In genomic region chr17:81511800-81512559, GRCh38 we compare ENCODE assay signal across 8 cellular contexts. TPM values are rescaled to one million over a fixed set of nuclear protein-coding genes. Genes with fewer than 3 reads are reported as not detected.
DNase-seq lines count a peak whose midpoint lies in the region; ATAC-seq, FAIRE-seq and TF ChIP-seq lines count a peak whose summit lies in the region.

No MANE protein-coding gene starts in this region.

- no peak for FAIRE-seq in pancreas (lab: Jason Lieb, UNC)

- peaks cover 30 to 42% (median 32%) of the 10 kb centered on the region in 3 donors for H3K36me3 Mint-ChIP-seq in CD8-positive, alpha-beta memory T cell
- peaks cover 50% of the 10 kb centered on the region for H3K36me3 Mint-ChIP-seq in activated CD8-positive, alpha-beta T cell treated with anti-CD3 and anti-CD28 coated beads, Interleukin-2, amount 10 ng/mL, durations not matched to agents 7 days and 5 days (ENCODE audit: low read depth)

- H3K9me3 Mint-ChIP-seq in CD8-positive, alpha-beta memory T cell: peaks cover 0 to 1% (median 0%) of the 10 kb centered on the region in 5 donors
- no peaks in the 10 kb centered on the region for H3K9me3 Mint-ChIP-seq in activated CD8-positive, alpha-beta T cell treated with anti-CD3 and anti-CD28 coated beads, Interleukin-2, amount 10 ng/mL, durations not matched to agents 7 days and 5 days (ENCODE audit: insufficient read depth)

- H3K27me3 Mint-ChIP-seq in CD8-positive, alpha-beta memory T cell: peaks cover 0 to 15% of the 10 kb centered on the region in 2 donors
- no peaks in the 10 kb centered on the region for H3K27me3 Mint-ChIP-seq in activated CD8-positive, alpha-beta T cell treated with anti-CD3 and anti-CD28 coated beads, Interleukin-2, amount 10 ng/mL, durations not matched to agents 7 days and 5 days (ENCODE audit: low read depth)

- H3K4me1 ChIP-seq in CD8-positive, alpha-beta memory T cell (ENCODE audit: insufficient read depth, low read length): peaks cover 35% of the 10 kb centered on the region
- H3K4me1 ChIP-seq in pancreas: peaks cover 6 to 19% (median 9%) of the 10 kb centered on the region in 3 donors

- 1% methylated on average over 57 to 62 of the region's 62 CpGs for WGBS in pancreas, 2 donors

- H3K27ac Mint-ChIP-seq in CD8-positive, alpha-beta memory T cell: peak overlapping the region; percentile 90 to 98 (median 96)
- peak overlapping the region; percentile 96 for H3K27ac Mint-ChIP-seq in activated CD8-positive, alpha-beta T cell treated with anti-CD3 and anti-CD28 coated beads, Interleukin-2, amount 10 ng/mL, durations not matched to agents 7 days and 5 days

- intact Hi-C loops in pancreas (cut with DNase I): loop anchor here in 1 of 3 donors (2.0 kb wide), 1 partner anchor 115 kb away; no protein-coding TSS in a partner anchor

- CTCF ChIA-PET in CD8-positive, alpha-beta memory T cell (lab: Charles Lee): interaction anchor here (1.8 to 2.1 kb wide), 2 partner anchors 28 to 40 kb away, joined by 6 to 8 read pairs; partner anchors contain the start of gene FAAP100
- CTCF ChIA-PET in activated CD8-positive, alpha-beta T cell treated with anti-CD3 and anti-CD28 coated beads, Interleukin-2, amount 10 ng/mL, durations not matched to agents 7 days and 5 days (lab: Charles Lee): interaction anchor here (3.9 kb wide), 1 partner anchor 27 kb away, joined by 14 read pairs; no protein-coding TSS in a partner anchor

- ATAC-seq in HG03135 (IDR thresholded peaks at IDR 0.05; ENCODE audit: unreplicated experiment) (peak; percentile 0), pancreas (peak; percentile 1 to 10 (median 4)), HG03378 (IDR thresholded peaks at IDR 0.05; ENCODE audit: unreplicated experiment) (no peak)
- peak; percentile 20 for ATAC-seq in activated CD8-positive, alpha-beta T cell treated with anti-CD3 and anti-CD28 coated beads, Interleukin-2, amount 10 ng/mL, durations not matched to agents 7 days and 5 days

- POLR2A ChIA-PET in CD8-positive, alpha-beta memory T cell (lab: Charles Lee): interaction anchor here (0.5 to 2.0 kb wide), 4 partner anchors 27 to 275 kb away, joined by 3 to 9 read pairs (median 8); partner anchors contain the start of genes FAAP100, NDUFAF8 and TEPSIN
- POLR2A ChIA-PET in activated CD8-positive, alpha-beta T cell treated with anti-CD3 and anti-CD28 coated beads, Interleukin-2, amount 10 ng/mL, durations not matched to agents 7 days and 5 days (lab: Charles Lee): interaction anchor here (0.5 to 3.0 kb wide), 7 partner anchors 11 to 1734 kb away, joined by 3 to 13 read pairs (median 7); partner anchors contain the start of gene FAAP100

- TF ChIP-seq CTCF in fibroblast of mammary gland (conservative IDR thresholded peaks at IDR 0.05; ENCODE audit: control insufficient read depth, insufficient read depth, low read depth, low read length) (no peak), pancreas (IDR thresholded peaks at IDR 0.05) (no peak)

- no peaks in the 10 kb centered on the region for H3K27me3 ChIP-seq in CD8-positive, alpha-beta memory T cell (ENCODE audit: insufficient read depth, low read length, poor library complexity, severe bottlenecking)
- no peaks in the 10 kb centered on the region for H3K27me3 ChIP-seq in pancreas

- peak in 4 of 5 donors; percentile 31 to 58 (median 41) for DNase-seq in CD8-positive, alpha-beta memory T cell
- peak; percentile 64 for DNase-seq in activated CD8-positive, alpha-beta T cell treated with anti-CD3 and anti-CD28 coated beads, Interleukin-2, amount 10 ng/mL, durations not matched to agents 7 days and 5 days
- no peak for DNase-seq in fibroblast of mammary gland (ENCODE audit: low read depth)
- peak in 4 of 6 donors; percentile 57 to 87 (median 62) for DNase-seq in pancreas
- DNase-seq in dedifferentiated amniotic fluid mesenchymal stem cell (ENCODE audit: extremely low spot score): no peak
- DNase-seq in HK-2 (ENCODE audit: unreplicated experiment): no peak

- no peaks in the 10 kb centered on the region for H3K9me3 ChIP-seq in CD8-positive, alpha-beta memory T cell (ENCODE audit: low read length)
- H3K9me3 ChIP-seq in pancreas: no peaks in the 10 kb centered on the region

- H3K27ac ChIP-seq in CD8-positive, alpha-beta memory T cell (ENCODE audit: low read depth, low read length): peak overlapping the region; percentile 85
- peak overlapping the region; percentile 84 to 100 (median 98) for H3K27ac ChIP-seq in pancreas

- H3K36me3 ChIP-seq in CD8-positive, alpha-beta memory T cell (ENCODE audit: insufficient read depth, low read length): peaks cover 33% of the 10 kb centered on the region
- peaks cover 9 to 21% (median 18%) of the 10 kb centered on the region in 3 donors for H3K36me3 ChIP-seq in pancreas

- peaks cover 48 to 74% (median 59%) of the 10 kb centered on the region in 3 donors for H3K4me1 Mint-ChIP-seq in CD8-positive, alpha-beta memory T cell
- H3K4me1 Mint-ChIP-seq in activated CD8-positive, alpha-beta T cell treated with anti-CD3 and anti-CD28 coated beads, Interleukin-2, amount 10 ng/mL, durations not matched to agents 7 days and 5 days (ENCODE audit: low read depth): peaks cover 32% of the 10 kb centered on the region

- peak overlapping the region; percentile 92 for H3K4me3 ChIP-seq in CD8-positive, alpha-beta memory T cell (ENCODE audit: low read length)
- peak overlapping the region; percentile 94 for H3K4me3 ChIP-seq in fibroblast of mammary gland (ENCODE audit: control insufficient read depth, low read depth, low read length)
- peak overlapping the region; percentile 77 to 97 (median 88) for H3K4me3 ChIP-seq in pancreas

- peak overlapping the region; percentile 93 to 99 (median 98) for H3K4me3 Mint-ChIP-seq in CD8-positive, alpha-beta memory T cell
- peak overlapping the region; percentile 95 for H3K4me3 Mint-ChIP-seq in activated CD8-positive, alpha-beta T cell treated with anti-CD3 and anti-CD28 coated beads, Interleukin-2, amount 10 ng/mL, durations not matched to agents 7 days and 5 days

RNA-seq across cellular contexts. Expression of gene ACTG1, which starts 0.6 kb away (rescaled TPM):
- total RNA-seq in CD8-positive, alpha-beta memory T cell: 1,000 to 10,000 TPM; 5,175 to 5,190 TPM
- polyA plus RNA-seq in CD8-positive, alpha-beta memory T cell: 1,950 TPM
- total RNA-seq in activated CD8-positive, alpha-beta T cell treated with anti-CD3 and anti-CD28 coated beads, Interleukin-2, amount 10 ng/mL, durations not matched to agents 7 days and 5 days: 1,000 to 10,000 TPM; 5,147 to 5,318 TPM
- total RNA-seq in pancreas: 1,000 to 10,000 TPM; 1,458 to 2,872 (median 2,024) TPM
- 1,000 to 10,000 TPM in 1 of 2 donors, 100 to 1,000 TPM in 1; 889 to 1,003 TPM for polyA plus RNA-seq in pancreas

RNA-seq across cellular contexts. Expression of gene FSCN2, which starts 16.2 kb away (rescaled TPM):
- total RNA-seq in CD8-positive, alpha-beta memory T cell: under 1 TPM; 0.46 to 0.49 TPM
- polyA plus RNA-seq in CD8-positive, alpha-beta memory T cell: not detected
- total RNA-seq in activated CD8-positive, alpha-beta T cell treated with anti-CD3 and anti-CD28 coated beads, Interleukin-2, amount 10 ng/mL, durations not matched to agents 7 days and 5 days: under 1 TPM; 0.52 to 0.74 TPM
- 10 to 100 TPM in 4 of 6 donors, 1 to 10 TPM in 2; 7.9 to 11.9 (median 10.7) TPM for total RNA-seq in pancreas
- 10 to 100 TPM in 1 of 2 donors, 1 to 10 TPM in 1; 2.5 to 15.3 TPM for polyA plus RNA-seq in pancreas

RNA-seq across cellular contexts. Expression of gene FAAP100, which starts 40.2 kb away (rescaled TPM):
- 10 to 100 TPM; 52.5 to 55.3 TPM for total RNA-seq in CD8-positive, alpha-beta memory T cell
- 19.2 TPM for polyA plus RNA-seq in CD8-positive, alpha-beta memory T cell
- 10 to 100 TPM; 39.2 to 43.6 TPM for total RNA-seq in activated CD8-positive, alpha-beta T cell treated with anti-CD3 and anti-CD28 coated beads, Interleukin-2, amount 10 ng/mL, durations not matched to agents 7 days and 5 days
- 10 to 100 TPM in 5 of 6 donors, 1 to 10 TPM in 1; 9.4 to 17.5 (median 12.2) TPM for total RNA-seq in pancreas
- polyA plus RNA-seq in pancreas: 10 to 100 TPM; 40.0 to 66.0 TPM

Comparison
In these comparisons a context has a peak if more than half of its experiments do, and no peak if none do; other contexts are left out.
1. DNase-seq: peak in CD8-positive, alpha-beta memory T cell (4 of 5), activated CD8-positive, alpha-beta T cell treated with anti-CD3 and anti-CD28 coated beads, Interleukin-2, amount 10 ng/mL, durations not matched to agents 7 days and 5 days (single experiment) and pancreas (4 of 6); none in fibroblast of mammary gland (single experiment), dedifferentiated amniotic fluid mesenchymal stem cell (single experiment) and HK-2 (single experiment).
2. RNA of gene FSCN2, which starts 16.2 kb away (total RNA-seq): 7.9 to 11.9 TPM in pancreas; 0.52 to 0.74 TPM in activated CD8-positive, alpha-beta T cell treated with anti-CD3 and anti-CD28 coated beads, Interleukin-2, amount 10 ng/mL, durations not matched to agents 7 days and 5 days and 0.46 to 0.49 TPM in CD8-positive, alpha-beta memory T cell; every median in the first group is over 4 times any median in the second.
3. Peak in every context shown above with its lines, with median percentiles within 50 percentile points of each other: H3K4me3 ChIP-seq.